In the genomic region with DNA sequence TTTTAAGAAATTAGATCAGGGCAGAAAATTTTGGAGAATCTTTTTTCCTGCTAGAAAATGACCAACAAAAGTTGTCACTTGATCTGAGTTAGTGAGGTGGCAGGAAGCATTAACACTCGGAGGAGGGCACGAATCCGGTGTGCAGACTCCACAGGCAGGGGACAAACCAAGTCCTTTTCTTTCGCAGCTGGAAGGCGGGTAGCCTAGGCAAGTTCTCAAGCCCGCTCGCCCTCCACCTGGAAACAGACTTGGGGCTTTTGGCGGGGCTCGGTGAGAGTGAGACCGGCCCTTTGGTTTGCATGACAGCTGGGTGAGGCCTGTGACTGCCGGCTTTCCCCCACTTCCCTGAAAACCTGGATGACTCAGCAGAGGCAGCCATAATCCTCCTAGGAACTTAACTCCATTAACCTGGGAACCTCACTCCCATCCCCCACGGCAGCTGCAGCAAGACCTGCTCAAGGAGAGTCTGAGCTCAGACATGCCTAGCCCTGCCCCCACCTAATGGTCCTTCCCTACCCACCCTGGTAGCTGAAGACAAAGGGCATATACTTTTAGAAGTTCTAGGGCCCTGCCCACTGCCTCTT, we compare ENCODE assay signal across 1 cellular context.
A peak's percentile ranks its signal among the peaks of the same experiment; 100 is the strongest.
TF ChIP-seq lines count a peak whose summit lies in the region.

No MANE protein-coding gene starts in this region.

TF ChIP-seq in H1, 55 proteins besides CTCF, POLR2A, EP300 and RAD21 (continued from another document):
- TF ChIP-seq HDAC2 (IDR thresholded peaks at IDR 0.05; ENCODE audit: borderline replicate concordance in 1 of 2, low read depth in 2 of 2, low read length in 2 of 2), result no peak
- 0 out of 2 replicates have a peak, but pooled peaks have one; percentile 22 for TF ChIP-seq JUND (IDR thresholded peaks at IDR 0.05; ENCODE audit: low read length)
- no peak for TF ChIP-seq GABPA (IDR thresholded peaks at IDR 0.05; ENCODE audit: borderline replicate concordance, insufficient read depth, low read length)
- TF ChIP-seq NANOG (IDR thresholded peaks at IDR 0.05; ENCODE audit: insufficient read depth, low read depth, low read length, poor library complexity, severe bottlenecking), result no peak
- TF ChIP-seq POLR2AphosphoS5 (IDR thresholded peaks at IDR 0.05; ENCODE audit: low read depth, low read length), result no peak
- TF ChIP-seq EZH2 (IDR thresholded peaks at IDR 0.05; ENCODE audit: low read depth, low read length, severe bottlenecking), result no peak
